In the genomic region with DNA sequence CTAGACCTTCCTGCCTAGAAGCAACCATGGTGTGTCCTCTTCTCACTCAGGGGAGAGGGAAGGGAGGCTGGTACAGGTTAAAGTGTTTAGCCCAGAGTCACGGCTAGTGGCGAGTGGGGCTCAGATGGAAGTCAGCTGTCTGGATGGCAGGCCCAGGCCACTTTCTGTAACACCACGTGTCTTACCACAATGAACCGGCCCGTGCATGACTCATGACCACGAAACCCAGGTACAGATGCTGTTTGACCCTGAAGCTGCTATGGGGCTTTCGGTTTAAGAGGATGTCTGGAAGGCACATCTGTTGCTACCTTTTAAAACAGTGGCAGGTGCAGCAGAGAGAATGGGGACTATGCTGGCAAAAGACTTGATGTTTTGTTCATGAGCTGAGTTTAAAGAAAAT, we compare ENCODE assay signal across 8 cellular contexts. TPM values are rescaled to one million over a fixed set of nuclear protein-coding genes. Genes with fewer than 3 reads are reported as not detected.
DNase-seq lines count a peak whose midpoint lies in the region; ATAC-seq and TF ChIP-seq lines count a peak whose summit lies in the region.

No MANE protein-coding gene starts in this region.

- H3K36me3 Mint-ChIP-seq in activated naive CD4-positive, alpha-beta T cell treated with anti-CD3 and anti-CD28 coated beads, Interleukin-2, amount 50 U/mL, for 72 hours: peaks cover 22 to 23% of the 10 kb centered on the region in 2 donors

- no peaks in the 10 kb centered on the region for H3K9me2 ChIP-seq in OCI-LY7 (ENCODE audit: insufficient read depth, low read length)

- no peak overlapping the region for H3K4me3 ChIP-seq in OCI-LY7 (ENCODE audit: low read depth, low read length, poor library complexity, severe bottlenecking)

- no peaks in the 10 kb centered on the region for H3K4me1 ChIP-seq in OCI-LY7 (ENCODE audit: insufficient read depth, low read length, poor library complexity, severe bottlenecking)

- BruUV-seq in OCI-LY7 (replicated peaks; lab: Mats Ljungman, UMichigan): no TSS peak

- no peaks in the 10 kb centered on the region for H3K9me3 ChIP-seq in OCI-LY7 (ENCODE audit: low read length)

- H3K27ac ChIP-seq in OCI-LY7 (ENCODE audit: low read depth, low read length, poor library complexity, severe bottlenecking): no peak overlapping the region

- H3K36me3 ChIP-seq in OCI-LY7 (ENCODE audit: insufficient read depth, low read length): no peaks in the 10 kb centered on the region

- POLR2A ChIA-PET in OCI-LY7 (lab: Charles Lee): no interaction called here

- H3K4me2 ChIP-seq in OCI-LY7 (ENCODE audit: low read length): no peak overlapping the region

- DNase-seq in OCI-LY7 (ENCODE audit: low spot score): peak; percentile 47
- peak; percentile 50 to 75 for DNase-seq in activated naive CD4-positive, alpha-beta T cell treated with anti-CD3 and anti-CD28 coated beads, Interleukin-2, amount 50 U/mL, for 72 hours (ENCODE audit: low spot score in 2 of 2)
- peak; percentile 36 to 49 for DNase-seq in stimulated activated CD8-positive, alpha-beta memory T cell treated with anti-CD3 and anti-CD28 coated beads, Interleukin-2, amount 100 ng/mL, for 1 hour (ENCODE audit: low read depth in 2 of 2)
- no peak for DNase-seq in AG08395 (ENCODE audit: low spot score)
- no peak for DNase-seq in retina
- DNase-seq in DMS53 (lab: John Stamatoyannopoulos, UW): no peak

- peak; percentile 96 for ATAC-seq in GM18498 (IDR thresholded peaks at IDR 0.05; ENCODE audit: unreplicated experiment)
- ATAC-seq in HG02588 (IDR thresholded peaks at IDR 0.05; ENCODE audit: unreplicated experiment): peak; percentile 86
- peak; percentile 72 to 85 for ATAC-seq in activated naive CD4-positive, alpha-beta T cell treated with anti-CD3 and anti-CD28 coated beads, Interleukin-2, amount 50 U/mL, for 72 hours

- peak overlapping the region; percentile 43 to 68 for H3K27ac Mint-ChIP-seq in activated naive CD4-positive, alpha-beta T cell treated with anti-CD3 and anti-CD28 coated beads, Interleukin-2, amount 50 U/mL, for 72 hours

- intact Hi-C loops in OCI-LY7 (cut with micrococcal nuclease; ENCODE audit: unreplicated experiment): no loop called here

- no peak overlapping the region for H2AFZ ChIP-seq in OCI-LY7 (ENCODE audit: low read length)

- peaks cover 14 to 18% of the 10 kb centered on the region in 2 donors for H3K9me3 Mint-ChIP-seq in activated naive CD4-positive, alpha-beta T cell treated with anti-CD3 and anti-CD28 coated beads, Interleukin-2, amount 50 U/mL, for 72 hours

- H3K79me2 ChIP-seq in OCI-LY7 (ENCODE audit: insufficient read depth, low read depth, low read length): no peaks in the 10 kb centered on the region

- CTCF ChIA-PET in OCI-LY7 (lab: Charles Lee; ENCODE audit: unreplicated experiment): no interaction called here

- H4K20me1 ChIP-seq in OCI-LY7 (ENCODE audit: insufficient read depth, low read length): no peaks in the 10 kb centered on the region

- no peak for TF ChIP-seq CTCF in OCI-LY7 (conservative IDR thresholded peaks at IDR 0.05; ENCODE audit: low read length)

RNA-seq across cellular contexts. Expression of a gene that starts 36.5 kb away (rescaled TPM):
- 36.1 and 38.9 TPM in 2 replicates for total RNA-seq in OCI-LY7 (2014; rRNA removed; shearing (Covaris generic))
- 37.5 and 38.1 TPM in 2 replicates for total RNA-seq in OCI-LY7 (2022)
- 10 to 100 TPM; 11.9 to 22.9 TPM for total RNA-seq in activated naive CD4-positive, alpha-beta T cell treated with anti-CD3 and anti-CD28 coated beads, Interleukin-2, amount 50 U/mL, for 72 hours

Comparison
In these comparisons a context has a peak if more than half of its experiments do, and no peak if none do; other contexts are left out.
1. DNase-seq: peak in OCI-LY7 (single experiment), activated naive CD4-positive, alpha-beta T cell treated with anti-CD3 and anti-CD28 coated beads, Interleukin-2, amount 50 U/mL, for 72 hours (2 of 2) and stimulated activated CD8-positive, alpha-beta memory T cell treated with anti-CD3 and anti-CD28 coated beads, Interleukin-2, amount 100 ng/mL, for 1 hour (2 of 2); none in AG08395 (single experiment), retina (single experiment) and DMS53 (single experiment).
2. Peak in every context shown above with its lines, with median percentiles within 50 percentile points of each other: ATAC-seq.